Comparison of ENCODE assay signal across 16 cellular contexts in genomic region chr6:104381907-104382306, GRCh38.
DNase-seq lines count a peak whose midpoint lies in the region; ATAC-seq, FAIRE-seq and TF ChIP-seq lines count a peak whose summit lies in the region.
"Had no signal": no experiment of that assay in that cellular context is flagged by ENCODE, and none has a peak within 500 bp of the region (broad histone marks: within the 10 kb centered on the region; RNA-seq: fewer than 3 reads in every experiment).

No MANE protein-coding gene starts in this region.

- no peak overlapping the region for H3K27ac Mint-ChIP-seq in WTC11
- no peak overlapping the region for H3K27ac Mint-ChIP-seq in glutamatergic neuron (ENCODE audit: unreplicated experiment)
- H3K27ac Mint-ChIP-seq: CD8-positive, alpha-beta memory T cell had no signal

- CTCF ChIA-PET in HepG2 (lab: Yijun Ruan, JAX; ENCODE audit: low intra/inter-chr PET ratio, low total read pairs) (no interaction called here), WTC11 (lab: Charles Lee) (interaction anchor here (0.7 to 1.1 kb wide), 2 partner anchors 58 to 91 kb away, joined by 3 to 4 read pairs; no protein-coding TSS in a partner anchor)

- BruUV-seq in HepG2 (replicated peaks; lab: Mats Ljungman, UMichigan): no TSS peak

- TF ChIP-seq CTCF in HepG2 (CRISPR knock-in tag; IDR thresholded peaks at IDR 0.05) (no peak), right lobe of liver (IDR thresholded peaks at IDR 0.05) (no peak), WTC11 (IDR thresholded peaks at IDR 0.05) (no peak), sigmoid colon (IDR thresholded peaks at IDR 0.05) (no peak), glutamatergic neuron (IDR thresholded peaks at IDR 0.05; ENCODE audit: partially characterized antibody, unreplicated experiment) (no peak)

- no peaks in the 10 kb centered on the region for H3K79me2 ChIP-seq in HepG2 (ENCODE audit: insufficient read depth, low read length)

- no peak overlapping the region for H3K9ac ChIP-seq in HepG2 (ENCODE audit: insufficient read depth, low read depth, low read length)
- H3K9ac ChIP-seq: BLaER1, GM23248 had no signal

- no peaks in the 10 kb centered on the region for H3K27me3 Mint-ChIP-seq in WTC11 (ENCODE audit: low read depth)
- no peaks in the 10 kb centered on the region for H3K27me3 Mint-ChIP-seq in glutamatergic neuron (ENCODE audit: unreplicated experiment)
- H3K27me3 Mint-ChIP-seq: CD8-positive, alpha-beta memory T cell had no signal

- TF ChIP-seq POLR2A in HepG2 (IDR thresholded peaks at IDR 0.05; ENCODE audit: insufficient read depth in 1 of 2, low read depth in 2 of 2, low read length in 2 of 2) (no peak), right lobe of liver (IDR thresholded peaks at IDR 0.05) (no peak), sigmoid colon (IDR thresholded peaks at IDR 0.05) (no peak)

- H3K4me3 ChIP-seq in HepG2 (replicated peaks in 1 of 3; ENCODE audit: insufficient read depth in 1 of 3, low read depth in 2 of 3, low read length in 3 of 3) (no peak overlapping the region), right lobe of liver (no peak overlapping the region), right cardiac atrium (ENCODE audit: low read length) (no peak overlapping the region), sigmoid colon (no peak overlapping the region)
- H3K4me3 ChIP-seq: BLaER1, GM23248 had no signal

- TF ChIP-seq EP300 in HepG2 (IDR thresholded peaks at IDR 0.05; ENCODE audit: low read depth in 2 of 2, low read length in 2 of 2) (no peak), HepG2 (CRISPR knock-in tag; IDR thresholded peaks at IDR 0.05; ENCODE audit: borderline replicate concordance) (no peak), sigmoid colon (IDR thresholded peaks at IDR 0.05) (no peak)

- no peaks in the 10 kb centered on the region for H3K9me3 ChIP-seq in HepG2 (ENCODE audit: low read length)
- H3K9me3 ChIP-seq in right lobe of liver: no peaks in the 10 kb centered on the region
- no peaks in the 10 kb centered on the region for H3K9me3 ChIP-seq in right cardiac atrium (ENCODE audit: control insufficient read depth, low read length)
- H3K9me3 ChIP-seq in sigmoid colon: no peaks in the 10 kb centered on the region
- H3K9me3 ChIP-seq: BLaER1 had no signal

- ATAC-seq in HepG2 (peak; percentile 61), right lobe of liver (no peak), WTC11 (peak; percentile 100), right cardiac atrium (no peak)

- no peak for TF ChIP-seq RAD21 in HepG2 (CRISPR knock-in tag; IDR thresholded peaks at IDR 0.05)

- H3K4me1 ChIP-seq in HepG2 (ENCODE audit: insufficient read depth, low read length) (no peaks in the 10 kb centered on the region), right lobe of liver (no peaks in the 10 kb centered on the region), right cardiac atrium (ENCODE audit: control insufficient read depth, insufficient read depth, low read length) (no peaks in the 10 kb centered on the region), sigmoid colon (no peaks in the 10 kb centered on the region)
- H3K4me1 ChIP-seq: BLaER1 had no signal

- in situ Hi-C loops in HepG2 (cut with HindIII; ENCODE audit: extremely low pct_ligation_motif_present, low pct_unique_long_range_greater_than_20kb): no loop called here

- no peak overlapping the region for H2AFZ ChIP-seq in HepG2 (ENCODE audit: low read length)
- H2AFZ ChIP-seq: GM23248 had no signal

- DNase-seq in HepG2 (ENCODE audit: low spot score) (no peak), right lobe of liver (no peak), WTC11 (ENCODE audit: low spot score) (peak; percentile 30), iPS DF 4.7 (ENCODE audit: extremely low read depth, low spot score) (peak; percentile 3), right cardiac atrium (no peak), sigmoid colon (no peak), NCI-H2107 treated with DMSO at 0.1 percent for 48 hours (lab: John Stamatoyannopoulos, UW; ENCODE audit: unreplicated experiment) (no peak), glutamatergic neuron (no peak)
- DNase-seq: CD8-positive, alpha-beta memory T cell; DMS53; GM23248; HCEC 1CT; IMR-90; KBM-7 had no signal

- no peak overlapping the region for H3K4me3 Mint-ChIP-seq in WTC11
- H3K4me3 Mint-ChIP-seq in glutamatergic neuron (ENCODE audit: unreplicated experiment): no peak overlapping the region
- H3K4me3 Mint-ChIP-seq: CD8-positive, alpha-beta memory T cell had no signal

- H3K36me3 Mint-ChIP-seq in WTC11 (no peaks in the 10 kb centered on the region), glutamatergic neuron (ENCODE audit: unreplicated experiment) (no peaks in the 10 kb centered on the region)
- H3K36me3 Mint-ChIP-seq: CD8-positive, alpha-beta memory T cell had no signal

- no peak for FAIRE-seq in HepG2 (lab: Jason Lieb, UNC)

- no peaks in the 10 kb centered on the region for H3K27me3 ChIP-seq in HepG2 (ENCODE audit: control insufficient read depth in 1 of 2, insufficient read depth in 2 of 2, low read length in 2 of 2)
- no peaks in the 10 kb centered on the region for H3K27me3 ChIP-seq in right lobe of liver
- no peaks in the 10 kb centered on the region for H3K27me3 ChIP-seq in right cardiac atrium (ENCODE audit: control insufficient read depth, insufficient read depth)
- no peaks in the 10 kb centered on the region for H3K27me3 ChIP-seq in sigmoid colon
- H3K27me3 ChIP-seq: BLaER1 had no signal

- H3K27ac ChIP-seq in HepG2 (ENCODE audit: extremely low read length, insufficient read depth, low read length) (no peak overlapping the region), right lobe of liver (no peak overlapping the region), right cardiac atrium (ENCODE audit: low read length) (no peak overlapping the region), sigmoid colon (no peak overlapping the region)
- H3K27ac ChIP-seq: 22Rv1, BLaER1, GM23248 had no signal

- POLR2A ChIA-PET in HepG2 (lab: Yijun Ruan, JAX) (no interaction called here), WTC11 (lab: Charles Lee) (no interaction called here)

- H3K4me1 Mint-ChIP-seq in WTC11 (no peaks in the 10 kb centered on the region), glutamatergic neuron (ENCODE audit: low read depth, unreplicated experiment) (no peaks in the 10 kb centered on the region)
- H3K4me1 Mint-ChIP-seq: CD8-positive, alpha-beta memory T cell had no signal

- H3K4me2 ChIP-seq in HepG2 (ENCODE audit: low read depth, low read length): no peak overlapping the region
- H3K4me2 ChIP-seq: BLaER1 had no signal

- H4K20me1 ChIP-seq in HepG2 (ENCODE audit: insufficient read depth, low read length): no peaks in the 10 kb centered on the region
- H4K20me1 ChIP-seq: BLaER1 had no signal

- H3K36me3 ChIP-seq in HepG2 (replicated peaks in 1 of 2; ENCODE audit: control insufficient read depth in 1 of 2, insufficient read depth in 2 of 2, low read length in 2 of 2) (no peaks in the 10 kb centered on the region), right lobe of liver (no peaks in the 10 kb centered on the region), sigmoid colon (no peaks in the 10 kb centered on the region)
- H3K36me3 ChIP-seq: BLaER1 had no signal

- 19% methylated on average over 2 of the region's 2 CpGs for WGBS in HepG2 (ENCODE audit: low lambda C conversion rate)
- WGBS in right lobe of liver (ENCODE audit: insufficient coverage, low coverage, low lambda C conversion rate, missing lambda C conversion rate): 53% methylated on average over 2 of the region's 2 CpGs
- 80% methylated on average over 2 of the region's 2 CpGs for WGBS in right cardiac atrium
- 84 to 94% methylated on average over 2 of the region's 2 CpGs for WGBS in sigmoid colon, 2 donors

- intact Hi-C loops in HepG2 (cut with micrococcal nuclease; ENCODE audit: unreplicated experiment): no loop called here
- intact Hi-C loops in right lobe of liver (cut with DNase I): no loop called here
- intact Hi-C loops in right cardiac atrium (cut with DNase I): no loop called here
- intact Hi-C loops in sigmoid colon (cut with DNase I): no loop called here

- H3K9me3 Mint-ChIP-seq in WTC11 (peaks cover 12% of the 10 kb centered on the region; the same call in 1 of the 2 replicates), glutamatergic neuron (ENCODE audit: unreplicated experiment) (peaks cover 2% of the 10 kb centered on the region)

TF ChIP-seq in HepG2, 621 proteins besides CTCF, POLR2A, EP300 and RAD21:
- no peak for TF ChIP-seq ZKSCAN5 (CRISPR knock-in tag; IDR thresholded peaks at IDR 0.05)
TF ChIP-seq in HepG2: peak in this region for 0.

TF ChIP-seq in WTC11, 78 proteins besides CTCF, POLR2A, EP300 and RAD21 (continues in another document):
- TF ChIP-seq ESRRA (CRISPR knock-in tag; IDR thresholded peaks at IDR 0.05; ENCODE audit: borderline replicate concordance) (no peak), ZBTB43 (CRISPR knock-in tag; IDR thresholded peaks at IDR 0.05) (no peak), KAT7 (CRISPR knock-in tag; IDR thresholded peaks at IDR 0.05; ENCODE audit: borderline replicate concordance) (no peak), ZNF512 (CRISPR knock-in tag; IDR thresholded peaks at IDR 0.05; ENCODE audit: borderline replicate concordance) (no peak), USF1 (CRISPR knock-in tag; IDR thresholded peaks at IDR 0.05) (no peak), EMX1 (CRISPR knock-in tag; IDR thresholded peaks at IDR 0.05) (no peak)

Comparison
In these comparisons a context has a peak if more than half of its experiments do, and no peak if none do; other contexts are left out.
1. ATAC-seq: peak in HepG2 (single experiment) and WTC11 (single experiment); none in right lobe of liver (0 of 4) and right cardiac atrium (0 of 2).
2. DNase-seq: peak in WTC11 (single experiment) and iPS DF 4.7 (single experiment); none in HepG2 (single experiment), right lobe of liver (0 of 3), right cardiac atrium (0 of 3), sigmoid colon (single experiment), NCI-H2107 treated with DMSO at 0.1 percent for 48 hours (single experiment) and glutamatergic neuron (single experiment).